ENCODE assay signal across 1 cellular context in genomic region chr17:18258356-18259038, GRCh38.
TF ChIP-seq lines count a peak whose summit lies in the region.

Gene FLII, minus strand, starts transcription at chr17:18258738. Its CDS starts 48 bp downstream, at chr17:18258690.

TF ChIP-seq in WTC11, 78 proteins besides CTCF, POLR2A, EP300 and RAD21 (continued from another document and continues in another):
- TF ChIP-seq, protein P1, sequence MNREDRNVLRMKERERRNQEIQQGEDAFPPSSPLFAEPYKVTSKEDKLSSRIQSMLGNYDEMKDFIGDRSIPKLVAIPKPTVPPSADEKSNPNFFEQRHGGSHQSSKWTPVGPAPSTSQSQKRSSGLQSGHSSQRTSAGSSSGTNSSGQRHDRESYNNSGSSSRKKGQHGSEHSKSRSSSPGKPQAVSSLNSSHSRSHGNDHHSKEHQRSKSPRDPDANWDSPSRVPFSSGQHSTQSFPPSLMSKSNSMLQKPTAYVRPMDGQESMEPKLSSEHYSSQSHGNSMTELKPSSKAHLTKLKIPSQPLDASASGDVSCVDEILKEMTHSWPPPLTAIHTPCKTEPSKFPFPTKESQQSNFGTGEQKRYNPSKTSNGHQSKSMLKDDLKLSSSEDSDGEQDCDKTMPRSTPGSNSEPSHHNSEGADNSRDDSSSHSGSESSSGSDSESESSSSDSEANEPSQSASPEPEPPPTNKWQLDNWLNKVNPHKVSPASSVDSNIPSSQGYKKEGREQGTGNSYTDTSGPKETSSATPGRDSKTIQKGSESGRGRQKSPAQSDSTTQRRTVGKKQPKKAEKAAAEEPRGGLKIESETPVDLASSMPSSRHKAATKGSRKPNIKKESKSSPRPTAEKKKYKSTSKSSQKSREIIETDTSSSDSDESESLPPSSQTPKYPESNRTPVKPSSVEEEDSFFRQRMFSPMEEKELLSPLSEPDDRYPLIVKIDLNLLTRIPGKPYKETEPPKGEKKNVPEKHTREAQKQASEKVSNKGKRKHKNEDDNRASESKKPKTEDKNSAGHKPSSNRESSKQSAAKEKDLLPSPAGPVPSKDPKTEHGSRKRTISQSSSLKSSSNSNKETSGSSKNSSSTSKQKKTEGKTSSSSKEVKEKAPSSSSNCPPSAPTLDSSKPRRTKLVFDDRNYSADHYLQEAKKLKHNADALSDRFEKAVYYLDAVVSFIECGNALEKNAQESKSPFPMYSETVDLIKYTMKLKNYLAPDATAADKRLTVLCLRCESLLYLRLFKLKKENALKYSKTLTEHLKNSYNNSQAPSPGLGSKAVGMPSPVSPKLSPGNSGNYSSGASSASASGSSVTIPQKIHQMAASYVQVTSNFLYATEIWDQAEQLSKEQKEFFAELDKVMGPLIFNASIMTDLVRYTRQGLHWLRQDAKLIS (CRISPR knock-in tag; IDR thresholded peaks at IDR 0.05; ENCODE audit: borderline replicate concordance), result no peak
- TF ChIP-seq, protein P2, sequence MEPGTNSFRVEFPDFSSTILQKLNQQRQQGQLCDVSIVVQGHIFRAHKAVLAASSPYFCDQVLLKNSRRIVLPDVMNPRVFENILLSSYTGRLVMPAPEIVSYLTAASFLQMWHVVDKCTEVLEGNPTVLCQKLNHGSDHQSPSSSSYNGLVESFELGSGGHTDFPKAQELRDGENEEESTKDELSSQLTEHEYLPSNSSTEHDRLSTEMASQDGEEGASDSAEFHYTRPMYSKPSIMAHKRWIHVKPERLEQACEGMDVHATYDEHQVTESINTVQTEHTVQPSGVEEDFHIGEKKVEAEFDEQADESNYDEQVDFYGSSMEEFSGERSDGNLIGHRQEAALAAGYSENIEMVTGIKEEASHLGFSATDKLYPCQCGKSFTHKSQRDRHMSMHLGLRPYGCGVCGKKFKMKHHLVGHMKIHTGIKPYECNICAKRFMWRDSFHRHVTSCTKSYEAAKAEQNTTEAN (CRISPR knock-in tag; IDR thresholded peaks at IDR 0.05), result peak; percentile 69; the same call in 1 of the 2 replicates
- TF ChIP-seq ZNF232 (CRISPR knock-in tag; IDR thresholded peaks at IDR 0.05), result no peak
- TF ChIP-seq TEAD1 (CRISPR knock-in tag; IDR thresholded peaks at IDR 0.05), result no peak
- TF ChIP-seq MXD4 (CRISPR knock-in tag; IDR thresholded peaks at IDR 0.05; ENCODE audit: borderline replicate concordance), result no peak
- TF ChIP-seq IRF2 (CRISPR knock-in tag; IDR thresholded peaks at IDR 0.05; ENCODE audit: borderline replicate concordance, low read depth), result no peak
- no peak for TF ChIP-seq ZNF219 (CRISPR knock-in tag; IDR thresholded peaks at IDR 0.05; ENCODE audit: borderline replicate concordance)
- no peak for TF ChIP-seq ATF1 (CRISPR knock-in tag; IDR thresholded peaks at IDR 0.05)
- TF ChIP-seq CBFB (CRISPR knock-in tag; IDR thresholded peaks at IDR 0.05; ENCODE audit: low read depth), result no peak
- TF ChIP-seq CREB1 (CRISPR knock-in tag; IDR thresholded peaks at IDR 0.05), result no peak
- TF ChIP-seq ZBTB21 (CRISPR knock-in tag; IDR thresholded peaks at IDR 0.05; ENCODE audit: borderline replicate concordance), result no peak; the same call in 1 of the 2 replicates
- TF ChIP-seq, protein P3, sequence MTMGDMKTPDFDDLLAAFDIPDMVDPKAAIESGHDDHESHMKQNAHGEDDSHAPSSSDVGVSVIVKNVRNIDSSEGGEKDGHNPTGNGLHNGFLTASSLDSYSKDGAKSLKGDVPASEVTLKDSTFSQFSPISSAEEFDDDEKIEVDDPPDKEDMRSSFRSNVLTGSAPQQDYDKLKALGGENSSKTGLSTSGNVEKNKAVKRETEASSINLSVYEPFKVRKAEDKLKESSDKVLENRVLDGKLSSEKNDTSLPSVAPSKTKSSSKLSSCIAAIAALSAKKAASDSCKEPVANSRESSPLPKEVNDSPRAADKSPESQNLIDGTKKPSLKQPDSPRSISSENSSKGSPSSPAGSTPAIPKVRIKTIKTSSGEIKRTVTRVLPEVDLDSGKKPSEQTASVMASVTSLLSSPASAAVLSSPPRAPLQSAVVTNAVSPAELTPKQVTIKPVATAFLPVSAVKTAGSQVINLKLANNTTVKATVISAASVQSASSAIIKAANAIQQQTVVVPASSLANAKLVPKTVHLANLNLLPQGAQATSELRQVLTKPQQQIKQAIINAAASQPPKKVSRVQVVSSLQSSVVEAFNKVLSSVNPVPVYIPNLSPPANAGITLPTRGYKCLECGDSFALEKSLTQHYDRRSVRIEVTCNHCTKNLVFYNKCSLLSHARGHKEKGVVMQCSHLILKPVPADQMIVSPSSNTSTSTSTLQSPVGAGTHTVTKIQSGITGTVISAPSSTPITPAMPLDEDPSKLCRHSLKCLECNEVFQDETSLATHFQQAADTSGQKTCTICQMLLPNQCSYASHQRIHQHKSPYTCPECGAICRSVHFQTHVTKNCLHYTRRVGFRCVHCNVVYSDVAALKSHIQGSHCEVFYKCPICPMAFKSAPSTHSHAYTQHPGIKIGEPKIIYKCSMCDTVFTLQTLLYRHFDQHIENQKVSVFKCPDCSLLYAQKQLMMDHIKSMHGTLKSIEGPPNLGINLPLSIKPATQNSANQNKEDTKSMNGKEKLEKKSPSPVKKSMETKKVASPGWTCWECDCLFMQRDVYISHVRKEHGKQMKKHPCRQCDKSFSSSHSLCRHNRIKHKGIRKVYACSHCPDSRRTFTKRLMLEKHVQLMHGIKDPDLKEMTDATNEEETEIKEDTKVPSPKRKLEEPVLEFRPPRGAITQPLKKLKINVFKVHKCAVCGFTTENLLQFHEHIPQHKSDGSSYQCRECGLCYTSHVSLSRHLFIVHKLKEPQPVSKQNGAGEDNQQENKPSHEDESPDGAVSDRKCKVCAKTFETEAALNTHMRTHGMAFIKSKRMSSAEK (CRISPR knock-in tag; IDR thresholded peaks at IDR 0.05; ENCODE audit: borderline replicate concordance), result no peak
- TF ChIP-seq FOXK1 (CRISPR knock-in tag; IDR thresholded peaks at IDR 0.05), result no peak; the same call in 1 of the 2 replicates
- TF ChIP-seq, protein P4, sequence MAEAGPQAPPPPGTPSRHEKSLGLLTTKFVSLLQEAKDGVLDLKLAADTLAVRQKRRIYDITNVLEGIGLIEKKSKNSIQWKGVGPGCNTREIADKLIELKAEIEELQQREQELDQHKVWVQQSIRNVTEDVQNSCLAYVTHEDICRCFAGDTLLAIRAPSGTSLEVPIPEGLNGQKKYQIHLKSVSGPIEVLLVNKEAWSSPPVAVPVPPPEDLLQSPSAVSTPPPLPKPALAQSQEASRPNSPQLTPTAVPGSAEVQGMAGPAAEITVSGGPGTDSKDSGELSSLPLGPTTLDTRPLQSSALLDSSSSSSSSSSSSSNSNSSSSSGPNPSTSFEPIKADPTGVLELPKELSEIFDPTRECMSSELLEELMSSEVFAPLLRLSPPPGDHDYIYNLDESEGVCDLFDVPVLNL (CRISPR knock-in tag; IDR thresholded peaks at IDR 0.05; ENCODE audit: borderline replicate concordance, low read depth), result no peak
- TF ChIP-seq PREB (CRISPR knock-in tag; IDR thresholded peaks at IDR 0.05; ENCODE audit: borderline replicate concordance), result no peak
- TF ChIP-seq, protein P5, sequence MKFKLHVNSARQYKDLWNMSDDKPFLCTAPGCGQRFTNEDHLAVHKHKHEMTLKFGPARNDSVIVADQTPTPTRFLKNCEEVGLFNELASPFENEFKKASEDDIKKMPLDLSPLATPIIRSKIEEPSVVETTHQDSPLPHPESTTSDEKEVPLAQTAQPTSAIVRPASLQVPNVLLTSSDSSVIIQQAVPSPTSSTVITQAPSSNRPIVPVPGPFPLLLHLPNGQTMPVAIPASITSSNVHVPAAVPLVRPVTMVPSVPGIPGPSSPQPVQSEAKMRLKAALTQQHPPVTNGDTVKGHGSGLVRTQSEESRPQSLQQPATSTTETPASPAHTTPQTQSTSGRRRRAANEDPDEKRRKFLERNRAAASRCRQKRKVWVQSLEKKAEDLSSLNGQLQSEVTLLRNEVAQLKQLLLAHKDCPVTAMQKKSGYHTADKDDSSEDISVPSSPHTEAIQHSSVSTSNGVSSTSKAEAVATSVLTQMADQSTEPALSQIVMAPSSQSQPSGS (CRISPR knock-in tag; IDR thresholded peaks at IDR 0.05; ENCODE audit: borderline replicate concordance, low read depth), result no peak
- TF ChIP-seq NFATC4 (CRISPR knock-in tag; IDR thresholded peaks at IDR 0.05), result no peak
- 0 out of 2 replicates have a peak, but pooled peaks have one; percentile 52 for TF ChIP-seq NFE2L1 (CRISPR knock-in tag; IDR thresholded peaks at IDR 0.05)
- TF ChIP-seq, protein P6, sequence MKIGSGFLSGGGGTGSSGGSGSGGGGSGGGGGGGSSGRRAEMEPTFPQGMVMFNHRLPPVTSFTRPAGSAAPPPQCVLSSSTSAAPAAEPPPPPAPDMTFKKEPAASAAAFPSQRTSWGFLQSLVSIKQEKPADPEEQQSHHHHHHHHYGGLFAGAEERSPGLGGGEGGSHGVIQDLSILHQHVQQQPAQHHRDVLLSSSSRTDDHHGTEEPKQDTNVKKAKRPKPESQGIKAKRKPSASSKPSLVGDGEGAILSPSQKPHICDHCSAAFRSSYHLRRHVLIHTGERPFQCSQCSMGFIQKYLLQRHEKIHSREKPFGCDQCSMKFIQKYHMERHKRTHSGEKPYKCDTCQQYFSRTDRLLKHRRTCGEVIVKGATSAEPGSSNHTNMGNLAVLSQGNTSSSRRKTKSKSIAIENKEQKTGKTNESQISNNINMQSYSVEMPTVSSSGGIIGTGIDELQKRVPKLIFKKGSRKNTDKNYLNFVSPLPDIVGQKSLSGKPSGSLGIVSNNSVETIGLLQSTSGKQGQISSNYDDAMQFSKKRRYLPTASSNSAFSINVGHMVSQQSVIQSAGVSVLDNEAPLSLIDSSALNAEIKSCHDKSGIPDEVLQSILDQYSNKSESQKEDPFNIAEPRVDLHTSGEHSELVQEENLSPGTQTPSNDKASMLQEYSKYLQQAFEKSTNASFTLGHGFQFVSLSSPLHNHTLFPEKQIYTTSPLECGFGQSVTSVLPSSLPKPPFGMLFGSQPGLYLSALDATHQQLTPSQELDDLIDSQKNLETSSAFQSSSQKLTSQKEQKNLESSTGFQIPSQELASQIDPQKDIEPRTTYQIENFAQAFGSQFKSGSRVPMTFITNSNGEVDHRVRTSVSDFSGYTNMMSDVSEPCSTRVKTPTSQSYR (CRISPR knock-in tag; IDR thresholded peaks at IDR 0.05), result no peak
- TF ChIP-seq SOX15 (CRISPR knock-in tag; IDR thresholded peaks at IDR 0.05), result no peak
- TF ChIP-seq FOXP1 (CRISPR knock-in tag; IDR thresholded peaks at IDR 0.05; ENCODE audit: borderline replicate concordance), result peak; percentile 56; the same call in 1 of the 2 replicates
- TF ChIP-seq, protein P7, sequence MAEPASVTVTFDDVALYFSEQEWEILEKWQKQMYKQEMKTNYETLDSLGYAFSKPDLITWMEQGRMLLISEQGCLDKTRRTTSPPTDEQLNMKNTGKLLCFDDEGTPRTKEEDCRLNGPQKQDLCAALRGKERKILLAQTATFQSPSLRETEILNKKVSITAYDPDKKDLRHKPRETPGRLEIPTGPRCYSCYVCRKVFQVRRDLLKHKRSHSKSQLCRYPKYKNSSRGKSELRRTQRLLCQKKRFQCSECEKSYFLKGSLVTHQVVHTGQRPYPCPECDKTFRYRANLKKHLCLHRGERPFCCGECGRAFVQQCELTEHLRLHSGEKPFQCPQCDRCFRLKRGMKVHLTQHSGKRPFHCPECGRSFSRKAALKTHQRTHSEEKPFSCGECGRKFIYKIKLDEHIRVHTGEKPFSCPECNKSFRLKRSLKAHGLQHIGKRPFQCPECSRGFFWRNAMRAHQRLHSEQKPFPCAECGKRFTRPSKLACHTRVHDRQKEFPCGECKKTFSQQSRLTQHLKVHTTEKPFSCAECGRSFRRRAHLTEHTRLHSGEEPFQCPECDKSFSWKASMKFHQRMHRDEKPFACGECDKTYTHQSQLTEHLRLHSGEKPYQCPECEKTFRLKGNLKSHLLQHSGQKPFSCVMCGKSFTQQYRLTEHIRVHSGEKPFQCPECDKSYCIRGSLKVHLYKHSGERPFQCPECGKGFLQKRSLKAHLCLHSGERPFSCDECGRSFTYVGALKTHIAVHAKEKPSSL (CRISPR knock-in tag; conservative IDR thresholded peaks at IDR 0.05), result no peak
- peak; percentile 45; the same call in 1 of the 2 replicates for TF ChIP-seq JUN (CRISPR knock-in tag; IDR thresholded peaks at IDR 0.05)
- TF ChIP-seq, protein P8, sequence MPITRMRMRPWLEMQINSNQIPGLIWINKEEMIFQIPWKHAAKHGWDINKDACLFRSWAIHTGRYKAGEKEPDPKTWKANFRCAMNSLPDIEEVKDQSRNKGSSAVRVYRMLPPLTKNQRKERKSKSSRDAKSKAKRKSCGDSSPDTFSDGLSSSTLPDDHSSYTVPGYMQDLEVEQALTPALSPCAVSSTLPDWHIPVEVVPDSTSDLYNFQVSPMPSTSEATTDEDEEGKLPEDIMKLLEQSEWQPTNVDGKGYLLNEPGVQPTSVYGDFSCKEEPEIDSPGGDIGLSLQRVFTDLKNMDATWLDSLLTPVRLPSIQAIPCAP (CRISPR knock-in tag; IDR thresholded peaks at IDR 0.05), result no peak
- TF ChIP-seq TCF7 (CRISPR knock-in tag; IDR thresholded peaks at IDR 0.05; ENCODE audit: low read depth), result 0 out of 2 replicates have a peak, but pooled peaks have one; percentile 52
- TF ChIP-seq, protein P9, sequence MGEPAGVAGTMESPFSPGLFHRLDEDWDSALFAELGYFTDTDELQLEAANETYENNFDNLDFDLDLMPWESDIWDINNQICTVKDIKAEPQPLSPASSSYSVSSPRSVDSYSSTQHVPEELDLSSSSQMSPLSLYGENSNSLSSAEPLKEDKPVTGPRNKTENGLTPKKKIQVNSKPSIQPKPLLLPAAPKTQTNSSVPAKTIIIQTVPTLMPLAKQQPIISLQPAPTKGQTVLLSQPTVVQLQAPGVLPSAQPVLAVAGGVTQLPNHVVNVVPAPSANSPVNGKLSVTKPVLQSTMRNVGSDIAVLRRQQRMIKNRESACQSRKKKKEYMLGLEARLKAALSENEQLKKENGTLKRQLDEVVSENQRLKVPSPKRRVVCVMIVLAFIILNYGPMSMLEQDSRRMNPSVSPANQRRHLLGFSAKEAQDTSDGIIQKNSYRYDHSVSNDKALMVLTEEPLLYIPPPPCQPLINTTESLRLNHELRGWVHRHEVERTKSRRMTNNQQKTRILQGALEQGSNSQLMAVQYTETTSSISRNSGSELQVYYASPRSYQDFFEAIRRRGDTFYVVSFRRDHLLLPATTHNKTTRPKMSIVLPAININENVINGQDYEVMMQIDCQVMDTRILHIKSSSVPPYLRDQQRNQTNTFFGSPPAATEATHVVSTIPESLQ (CRISPR knock-in tag; IDR thresholded peaks at IDR 0.05), result no peak
- peak; percentile 49; the same call in 1 of the 2 replicates for TF ChIP-seq CREM (CRISPR knock-in tag; IDR thresholded peaks at IDR 0.05)
- no peak for TF ChIP-seq ZNF121 (CRISPR knock-in tag; IDR thresholded peaks at IDR 0.05)
